ENCODE assay signal across 8 cellular contexts in genomic region chr5:163506726-163507125, GRCh38. TPM values are rescaled to one million over a fixed set of nuclear protein-coding genes. Genes with fewer than 3 reads are reported as not detected.
DNase-seq lines count a peak whose midpoint lies in the region; TF ChIP-seq lines count a peak whose summit lies in the region.

No MANE protein-coding gene starts in this region.

- no peaks in the 10 kb centered on the region for H3K9me3 ChIP-seq in HEK293 (ENCODE audit: control insufficient read depth, insufficient read depth, low read depth, low read length)

- H3K4me1 ChIP-seq in HEK293 (ENCODE audit: control insufficient read depth, insufficient read depth, low read length) = peaks cover 16% of the 10 kb centered on the region

- no peaks in the 10 kb centered on the region for H3K9me3 Mint-ChIP-seq in activated naive CD8-positive, alpha-beta T cell treated with anti-CD3 and anti-CD28 coated beads for 36 hours

- no peak for TF ChIP-seq CTCF in AG09309 (IDR thresholded peaks at IDR 0.05; ENCODE audit: control insufficient read depth, insufficient read depth, low read depth, low read length, missing control alignments)
- TF ChIP-seq CTCF in HEK293 (tag by site-specific recombination; IDR thresholded peaks at IDR 0.05) = no peak

- H3K4me3 ChIP-seq in AG09309 (ENCODE audit: control insufficient read depth, low read depth, low read length) = peak overlapping the region; percentile 76
- H3K4me3 ChIP-seq in HEK293 (ENCODE audit: low read depth, low read length) = peak overlapping the region; percentile 80

- POLR2A ChIA-PET in HEK293 (lab: Yijun Ruan, JAX) = interaction anchor here (0.8 kb wide), 1 partner anchor 47 kb away, joined by 4 read pairs; the partner anchor contains the start of genes HMMR and NUDCD2

- peak overlapping the region; percentile 91 for H3K4me3 Mint-ChIP-seq in activated naive CD8-positive, alpha-beta T cell treated with anti-CD3 and anti-CD28 coated beads for 36 hours

- peaks cover 0 to 1% of the 10 kb centered on the region in 2 experiments; a peak in 1 of 3 replicates for H3K36me3 ChIP-seq in HEK293 (ENCODE audit: control insufficient read depth in 2 of 2, insufficient read depth in 1 of 2, low read length in 2 of 2)

- no peaks in the 10 kb centered on the region for H3K27me3 Mint-ChIP-seq in activated naive CD8-positive, alpha-beta T cell treated with anti-CD3 and anti-CD28 coated beads for 36 hours

- DNase-seq in AG09309 (ENCODE audit: low read depth) (no peak), iris pigment epithelial cell (ENCODE audit: low read depth) (peak; percentile 79), substantia nigra (lab: John Stamatoyannopoulos, UW) (no peak), iPS-NIHi7 (ENCODE audit: extremely low spot score) (no peak), ureter (ENCODE audit: low spot score) (no peak)
- no peak for DNase-seq in activated naive CD8-positive, alpha-beta T cell treated with anti-CD3 and anti-CD28 coated beads for 36 hours
- DNase-seq in activated effector memory CD4-positive, alpha-beta T cell treated with anti-CD3 and anti-CD28 coated beads, Interleukin-2, amount 50 U/mL, for 16 hours = no peak

- CTCF ChIA-PET in HEK293 (lab: Yijun Ruan, JAX) = interaction anchor here (0.9 kb wide), 1 partner anchor 103 kb away, joined by 4 read pairs; no protein-coding TSS in a partner anchor

- peaks cover under 1% of the 10 kb centered on the region for H3K36me3 Mint-ChIP-seq in activated naive CD8-positive, alpha-beta T cell treated with anti-CD3 and anti-CD28 coated beads for 36 hours

- peaks cover 45% of the 10 kb centered on the region for H3K4me1 Mint-ChIP-seq in activated naive CD8-positive, alpha-beta T cell treated with anti-CD3 and anti-CD28 coated beads for 36 hours

- peak overlapping the region; percentile 97 for H3K27ac Mint-ChIP-seq in activated naive CD8-positive, alpha-beta T cell treated with anti-CD3 and anti-CD28 coated beads for 36 hours

- no peak overlapping the region; the same call in 1 of the 2 replicates for H3K27ac ChIP-seq in HEK293 (ENCODE audit: extremely low read depth, low read depth, low read length)
- H3K27ac ChIP-seq in substantia nigra (ENCODE audit: low read depth, low read length, poor library complexity, severe bottlenecking) = peak overlapping the region; percentile 85

TF ChIP-seq in HEK293, 187 proteins besides CTCF, POLR2A, EP300 and RAD21:
- TF ChIP-seq ZNF423 (tag by site-specific recombination; IDR thresholded peaks at IDR 0.05) (no peak), ZBTB10 (tag by site-specific recombination; IDR thresholded peaks at IDR 0.05) (no peak), ZNF324 (tag by site-specific recombination; IDR thresholded peaks at IDR 0.05) (no peak), ZNF768 (tag by site-specific recombination; IDR thresholded peaks at IDR 0.05) (no peak), ZNF404 (tag by site-specific recombination; IDR thresholded peaks at IDR 0.05) (no peak), REST (tag by site-specific recombination; IDR thresholded peaks at IDR 0.05) (no peak), HOXA7 (CRISPR knock-in tag; IDR thresholded peaks at IDR 0.05; ENCODE audit: borderline replicate concordance) (no peak), PRDM1 (tag by site-specific recombination; IDR thresholded peaks at IDR 0.05) (peak; percentile 42; the same call in 1 of the 2 replicates), IKZF3 (tag by site-specific recombination; IDR thresholded peaks at IDR 0.05) (no peak), PATZ1 (tag by site-specific recombination; IDR thresholded peaks at IDR 0.05) (no peak), ZNF354C (tag by site-specific recombination; IDR thresholded peaks at IDR 0.05; ENCODE audit: borderline replicate concordance, low read depth) (no peak), SCRT2 (tag by site-specific recombination; IDR thresholded peaks at IDR 0.05) (peak; percentile 28; the same call in 1 of the 2 replicates)

RNA-seq across cellular contexts. Expression of gene MAT2B, which starts 1.3 kb away (rescaled TPM):
- 10 to 100 TPM; 65.6 to 67.7 TPM for total RNA-seq in activated naive CD8-positive, alpha-beta T cell treated with anti-CD3 and anti-CD28 coated beads for 36 hours
- total RNA-seq in ureter = 53.5 TPM

RNA-seq across cellular contexts. Expression of gene HMMR, which starts 46.3 kb away (rescaled TPM):
- 10 to 100 TPM; 85.0 to 88.6 TPM for total RNA-seq in activated naive CD8-positive, alpha-beta T cell treated with anti-CD3 and anti-CD28 coated beads for 36 hours
- 0.31 TPM for total RNA-seq in ureter

RNA-seq across cellular contexts. Expression of gene NUDCD2, which starts 46.8 kb away (rescaled TPM):
- total RNA-seq in activated naive CD8-positive, alpha-beta T cell treated with anti-CD3 and anti-CD28 coated beads for 36 hours = 10 to 100 TPM; 44.7 to 49.3 TPM
- total RNA-seq in ureter = 28.1 TPM

Comparison
In these comparisons a context has a peak if more than half of its experiments do, and no peak if none do; other contexts are left out.
1. RNA of gene HMMR, which starts 46.3 kb away (total RNA-seq): 85.0 to 88.6 TPM in activated naive CD8-positive, alpha-beta T cell treated with anti-CD3 and anti-CD28 coated beads for 36 hours; 0.31 TPM in ureter (single experiment); every median in the first group is over 10 times any median in the second.